20 cellular contexts compared by ENCODE assay signal in genomic region chr5:139975942-139976341, GRCh38.
"Had no signal": no experiment of that assay in that cellular context is flagged by ENCODE, and none has a peak within 500 bp of the region (broad histone marks: within the 10 kb centered on the region; RNA-seq: fewer than 3 reads in every experiment).

No MANE protein-coding gene starts in this region.

- H3K4me1 Mint-ChIP-seq: immature natural killer cell; natural killer cell; stimulated activated naive B cell treated with anti-CD40 and anti-IgM and Interleukin-4, amounts not matched to agents 10 μg/mL and 1 μg/mL and 100 μg/mL, for 72 hours had no signal

- H3K4me1 ChIP-seq: lower lobe of right lung, right lobe of liver, tibial nerve, vagina had no signal

- H3K36me3 Mint-ChIP-seq: immature natural killer cell; natural killer cell; stimulated activated naive B cell treated with anti-CD40 and anti-IgM and Interleukin-4, amounts not matched to agents 10 μg/mL and 1 μg/mL and 100 μg/mL, for 72 hours had no signal

- H3K27me3 ChIP-seq: ovary, right lobe of liver, tibial nerve, vagina had no signal

- H3K9me3 ChIP-seq: lower lobe of right lung, ovary, right lobe of liver, thoracic aorta, tibial nerve, vagina had no signal

- H3K27ac ChIP-seq: lower lobe of right lung, ovary, right lobe of liver, thoracic aorta, tibial nerve, vagina had no signal

- H3K4me3 Mint-ChIP-seq: immature natural killer cell; natural killer cell; stimulated activated naive B cell treated with anti-CD40 and anti-IgM and Interleukin-4, amounts not matched to agents 10 μg/mL and 1 μg/mL and 100 μg/mL, for 72 hours; stimulated activated naive CD8-positive, alpha-beta T cell treated with anti-CD3 and anti-CD28 coated beads, Interleukin-15, Interleukin-2, amounts not matched to agents 100 ng/mL and 50 ng/mL, for 24 hours had no signal

- H3K9me3 Mint-ChIP-seq: immature natural killer cell; natural killer cell; stimulated activated naive B cell treated with anti-CD40 and anti-IgM and Interleukin-4, amounts not matched to agents 10 μg/mL and 1 μg/mL and 100 μg/mL, for 72 hours; stimulated activated naive CD8-positive, alpha-beta T cell treated with anti-CD3 and anti-CD28 coated beads, Interleukin-15, Interleukin-2, amounts not matched to agents 100 ng/mL and 50 ng/mL, for 24 hours had no signal

- H3K36me3 ChIP-seq: lower lobe of right lung, ovary, right lobe of liver, thoracic aorta, tibial nerve, vagina had no signal

- H3K4me3 ChIP-seq: lower lobe of right lung, ovary, right lobe of liver, thoracic aorta, tibial nerve, vagina had no signal

- DNase-seq: cortex of kidney; effector CD4-positive, alpha-beta T cell; hypothalamus; immature natural killer cell; lower lobe of right lung; natural killer cell; occipital lobe; ovary; posterior cingulate gyrus; retina; right lobe of liver; small intestine; stimulated activated CD4-positive, alpha-beta T cell treated with anti-CD3 and anti-CD28 coated beads, Interleukin-15, amount 100 ng/mL, for 24 hours; stimulated activated CD4-positive, alpha-beta T cell treated with anti-CD3 and anti-CD28 coated beads, Interleukin-2, amount 100 ng/mL, for 48 hours; stimulated activated naive B cell treated with anti-CD40 and anti-IgM and Interleukin-4, amounts not matched to agents 10 μg/mL and 1 μg/mL and 100 μg/mL, for 72 hours had no signal

- H3K27ac Mint-ChIP-seq: immature natural killer cell; natural killer cell; stimulated activated naive B cell treated with anti-CD40 and anti-IgM and Interleukin-4, amounts not matched to agents 10 μg/mL and 1 μg/mL and 100 μg/mL, for 72 hours; stimulated activated naive CD8-positive, alpha-beta T cell treated with anti-CD3 and anti-CD28 coated beads, Interleukin-15, Interleukin-2, amounts not matched to agents 100 ng/mL and 50 ng/mL, for 24 hours had no signal

- ATAC-seq: left lobe of liver; stimulated activated naive B cell treated with anti-CD40 and anti-IgM and Interleukin-4, amounts not matched to agents 10 μg/mL and 1 μg/mL and 100 μg/mL, for 72 hours had no signal
